ENCODE assay signal across 8 cellular contexts in genomic region chr3:66303556-66303955, GRCh38.
DNase-seq lines count a peak whose midpoint lies in the region; ATAC-seq and TF ChIP-seq lines count a peak whose summit lies in the region.

No MANE protein-coding gene starts in this region.

- no peak overlapping the region for H3K4me3 ChIP-seq in esophagus squamous epithelium

- peaks cover 4% of the 10 kb centered on the region for H3K9me3 Mint-ChIP-seq in activated naive CD8-positive, alpha-beta T cell treated with anti-CD3 and anti-CD28 coated beads, Interleukin-2, amount 50 U/mL, for 24 hours

- in situ Hi-C loops in GM13976 (cut with MboI; ENCODE audit: low sequenced_read_pairs, unreplicated experiment), result no loop called here

- peaks cover 35% of the 10 kb centered on the region for H3K36me3 Mint-ChIP-seq in activated naive CD8-positive, alpha-beta T cell treated with anti-CD3 and anti-CD28 coated beads, Interleukin-2, amount 50 U/mL, for 24 hours (ENCODE audit: low read depth)

- no peak for TF ChIP-seq POLR2A in esophagus squamous epithelium (IDR thresholded peaks at IDR 0.05)

- no peaks in the 10 kb centered on the region for H3K27me3 ChIP-seq in esophagus squamous epithelium

- peaks cover 77% of the 10 kb centered on the region for H3K4me1 Mint-ChIP-seq in activated naive CD8-positive, alpha-beta T cell treated with anti-CD3 and anti-CD28 coated beads, Interleukin-2, amount 50 U/mL, for 24 hours

- 86 to 94% methylated on average over 3 to 4 of the region's 4 CpGs for WGBS in esophagus squamous epithelium, 2 donors

- intact Hi-C loops in esophagus squamous epithelium (cut with DNase I), result no loop called here

- no peaks in the 10 kb centered on the region for H3K27me3 Mint-ChIP-seq in activated naive CD8-positive, alpha-beta T cell treated with anti-CD3 and anti-CD28 coated beads, Interleukin-2, amount 50 U/mL, for 24 hours

- peaks cover 6% of the 10 kb centered on the region for H3K9me3 ChIP-seq in KOPT-K1 (ENCODE audit: insufficient read depth, low read length, poor library complexity, severe bottlenecking)
- no peaks in the 10 kb centered on the region for H3K9me3 ChIP-seq in esophagus squamous epithelium

- H3K36me3 ChIP-seq in KOPT-K1 (ENCODE audit: insufficient read depth, low read length), result no peaks in the 10 kb centered on the region
- H3K36me3 ChIP-seq in esophagus squamous epithelium, result no peaks in the 10 kb centered on the region

- H3K27ac Mint-ChIP-seq in activated naive CD8-positive, alpha-beta T cell treated with anti-CD3 and anti-CD28 coated beads, Interleukin-2, amount 50 U/mL, for 24 hours, result peak overlapping the region; percentile 91

- peak overlapping the region; percentile 59 for H3K4me3 Mint-ChIP-seq in activated naive CD8-positive, alpha-beta T cell treated with anti-CD3 and anti-CD28 coated beads, Interleukin-2, amount 50 U/mL, for 24 hours

- H3K4me1 ChIP-seq in esophagus squamous epithelium, result peaks cover 0 to 2% (median 0%) of the 10 kb centered on the region in 3 donors

- ATAC-seq in GM21528 (IDR thresholded peaks at IDR 0.05; ENCODE audit: low FRiP score, unreplicated experiment), result peak; percentile 54
- peak; percentile 79 for ATAC-seq in activated naive CD8-positive, alpha-beta T cell treated with anti-CD3 and anti-CD28 coated beads, Interleukin-2, amount 50 U/mL, for 24 hours
- ATAC-seq in GM21515 (IDR thresholded peaks at IDR 0.05; ENCODE audit: unreplicated experiment), result no peak

- peak; percentile 24 for DNase-seq in activated naive CD8-positive, alpha-beta T cell treated with anti-CD3 and anti-CD28 coated beads, Interleukin-2, amount 50 U/mL, for 24 hours
- DNase-seq in stimulated activated CD8-positive, alpha-beta memory T cell treated with anti-CD3 and anti-CD28 coated beads, Interleukin-2, amount 100 ng/mL, for 1 hour (ENCODE audit: low read depth in 2 of 2), result peak; percentile 11 to 25
- DNase-seq in GM13976 (ENCODE audit: low spot score) (no peak), NCI-H2107 (lab: John Stamatoyannopoulos, UW) (no peak), esophagus squamous epithelium (lab: John Stamatoyannopoulos, UW) (no peak)

- no peak for TF ChIP-seq CTCF in GM13976 (IDR thresholded peaks at IDR 0.05; ENCODE audit: borderline replicate concordance, control extremely low read depth, extremely low read depth, insufficient read depth, missing control alignments)
- no peak for TF ChIP-seq CTCF in esophagus squamous epithelium (IDR thresholded peaks at IDR 0.05)

- H3K27ac ChIP-seq in KOPT-K1 (ENCODE audit: low read depth, low read length, poor library complexity, severe bottlenecking), result peak overlapping the region; percentile 74
- peak overlapping the region in 2 of 4 donors; percentile 41 to 53 for H3K27ac ChIP-seq in esophagus squamous epithelium

Comparison
In these comparisons a context has a peak if more than half of its experiments do, and no peak if none do; other contexts are left out.
1. DNase-seq: peak in activated naive CD8-positive, alpha-beta T cell treated with anti-CD3 and anti-CD28 coated beads, Interleukin-2, amount 50 U/mL, for 24 hours (single experiment) and stimulated activated CD8-positive, alpha-beta memory T cell treated with anti-CD3 and anti-CD28 coated beads, Interleukin-2, amount 100 ng/mL, for 1 hour (2 of 2); none in GM13976 (single experiment), NCI-H2107 (single experiment) and esophagus squamous epithelium (single experiment).